18 cellular contexts compared by ENCODE assay signal in the genomic region with DNA sequence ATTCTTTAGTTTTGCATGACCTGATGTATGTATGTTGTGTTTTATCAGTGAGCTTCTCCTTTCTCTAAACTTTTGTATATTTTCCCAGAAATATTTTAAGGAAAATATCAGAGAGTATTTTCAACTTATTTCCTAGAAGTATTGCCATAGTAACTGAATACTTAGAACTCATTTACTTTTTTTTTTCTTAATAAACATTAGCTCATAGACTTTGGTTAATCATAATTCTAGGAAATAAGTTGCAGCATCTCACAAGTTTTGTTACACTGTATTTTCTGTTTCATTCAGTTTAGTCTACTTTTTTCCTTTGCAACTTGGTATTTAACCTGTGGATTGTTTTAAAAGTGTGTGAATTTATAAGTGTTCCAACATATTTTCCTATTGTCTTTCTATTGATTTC. TPM values are rescaled to one million over a fixed set of nuclear protein-coding genes. Genes with fewer than 3 reads are reported as not detected.
DNase-seq lines count a peak whose midpoint lies in the region; ATAC-seq and TF ChIP-seq lines count a peak whose summit lies in the region.
"Had no signal": no experiment of that assay in that cellular context is flagged by ENCODE, and none has a peak within 500 bp of the region (broad histone marks: within the 10 kb centered on the region; RNA-seq: fewer than 3 reads in every experiment).

No MANE protein-coding gene starts in this region.

- H3K4me1 Mint-ChIP-seq in CD4-positive, CD25-positive, alpha-beta regulatory T cell: peaks cover 55 to 92% (median 75%) of the 10 kb centered on the region in 4 donors
- peaks cover 59% of the 10 kb centered on the region for H3K4me1 Mint-ChIP-seq in activated T-helper 2 cell treated with anti-CD3 and anti-CD28 coated beads, Interferon-gamma antibody, Interleukin-2, Interleukin-4, amounts not matched to agents 10 μg/mL and 5 μg/mL and 100 μg/mL, durations not matched to agents 14 hours and 24 hours and 36 hours (ENCODE audit: low read depth)
- peaks cover 33 to 77% (median 68%) of the 10 kb centered on the region in 4 donors for H3K4me1 Mint-ChIP-seq in naive thymus-derived CD8-positive, alpha-beta T cell

- POLR2A ChIA-PET in naive thymus-derived CD8-positive, alpha-beta T cell (lab: Charles Lee): interaction anchor here (0.6 kb wide), 1 partner anchor 294 kb away, joined by 3 read pairs; no protein-coding TSS in a partner anchor

- H3K4me3 ChIP-seq in CD4-positive, CD25-positive, alpha-beta regulatory T cell (ENCODE audit: low read depth, low read length): peak overlapping the region; percentile 65
- H3K4me3 ChIP-seq in esophagus muscularis mucosa: no peak overlapping the region
- H3K4me3 ChIP-seq: adrenal gland, hepatocyte had no signal

- intact Hi-C loops in activated T-helper 2 cell treated with anti-CD3 and anti-CD28 coated beads, Interferon-gamma antibody, Interleukin-2, Interleukin-4, amounts not matched to agents 10 μg/mL and 5 μg/mL and 100 μg/mL, durations not matched to agents 14 hours and 24 hours and 36 hours (cut with micrococcal nuclease): loop anchor here (2.0 to 5.0 kb wide), 4 partner anchors 26 to 76 kb away; no protein-coding TSS in a partner anchor
- intact Hi-C loops in esophagus muscularis mucosa (cut with DNase I): no loop called here

- peak overlapping the region; percentile 62 for H3K27ac ChIP-seq in CD4-positive, CD25-positive, alpha-beta regulatory T cell (ENCODE audit: insufficient read depth, low read length, poor library complexity, severe bottlenecking)
- no peak overlapping the region for H3K27ac ChIP-seq in esophagus muscularis mucosa (replicated peaks in 1 of 4)
- H3K27ac ChIP-seq: adrenal gland, hepatocyte had no signal

- no peaks in the 10 kb centered on the region for H3K27me3 ChIP-seq in CD4-positive, CD25-positive, alpha-beta regulatory T cell (ENCODE audit: control insufficient read depth, insufficient read depth, low read length)
- H3K27me3 ChIP-seq in esophagus muscularis mucosa: no peaks in the 10 kb centered on the region
- H3K27me3 ChIP-seq: adrenal gland, BE2C, hepatocyte had no signal

- no peak for TF ChIP-seq CTCF in GM10266 (IDR thresholded peaks at IDR 0.05; ENCODE audit: control insufficient read depth, insufficient read depth, low read depth, missing control alignments)
- TF ChIP-seq CTCF in esophagus muscularis mucosa (IDR thresholded peaks at IDR 0.05): no peak

- no peak for TF ChIP-seq EP300 in esophagus muscularis mucosa (IDR thresholded peaks at IDR 0.05)

- peaks cover 2 to 20% (median 9%) of the 10 kb centered on the region in 7 donors for H3K9me3 Mint-ChIP-seq in CD4-positive, CD25-positive, alpha-beta regulatory T cell
- peaks cover 26% of the 10 kb centered on the region for H3K9me3 Mint-ChIP-seq in activated T-helper 2 cell treated with anti-CD3 and anti-CD28 coated beads, Interferon-gamma antibody, Interleukin-2, Interleukin-4, amounts not matched to agents 10 μg/mL and 5 μg/mL and 100 μg/mL, durations not matched to agents 14 hours and 24 hours and 36 hours
- peaks cover 4 to 24% (median 20%) of the 10 kb centered on the region in 9 donors for H3K9me3 Mint-ChIP-seq in naive thymus-derived CD8-positive, alpha-beta T cell

- H3K4me1 ChIP-seq in CD4-positive, CD25-positive, alpha-beta regulatory T cell (ENCODE audit: control insufficient read depth, insufficient read depth, low read length, poor library complexity, severe bottlenecking): peaks cover 43% of the 10 kb centered on the region
- H3K4me1 ChIP-seq in esophagus muscularis mucosa: peaks cover 0 to 14% (median 9%) of the 10 kb centered on the region in 4 donors
- H3K4me1 ChIP-seq: BE2C had no signal

- peaks cover 64% of the 10 kb centered on the region for H3K36me3 Mint-ChIP-seq in CD4-positive, CD25-positive, alpha-beta regulatory T cell
- peaks cover 79% of the 10 kb centered on the region for H3K36me3 Mint-ChIP-seq in activated T-helper 2 cell treated with anti-CD3 and anti-CD28 coated beads, Interferon-gamma antibody, Interleukin-2, Interleukin-4, amounts not matched to agents 10 μg/mL and 5 μg/mL and 100 μg/mL, durations not matched to agents 14 hours and 24 hours and 36 hours (ENCODE audit: low read depth)
- H3K36me3 Mint-ChIP-seq in naive thymus-derived CD8-positive, alpha-beta T cell: peaks cover 24 to 87% (median 54%) of the 10 kb centered on the region in 3 donors

- H3K27ac Mint-ChIP-seq in CD4-positive, CD25-positive, alpha-beta regulatory T cell: peak overlapping the region; percentile 14 to 80 (median 55)
- peak overlapping the region; percentile 88 for H3K27ac Mint-ChIP-seq in activated T-helper 2 cell treated with anti-CD3 and anti-CD28 coated beads, Interferon-gamma antibody, Interleukin-2, Interleukin-4, amounts not matched to agents 10 μg/mL and 5 μg/mL and 100 μg/mL, durations not matched to agents 14 hours and 24 hours and 36 hours
- peak overlapping the region in 9 of 10 donors; percentile 13 to 97 (median 58) for H3K27ac Mint-ChIP-seq in naive thymus-derived CD8-positive, alpha-beta T cell

- no peaks in the 10 kb centered on the region for H3K27me3 Mint-ChIP-seq in CD4-positive, CD25-positive, alpha-beta regulatory T cell
- no peaks in the 10 kb centered on the region for H3K27me3 Mint-ChIP-seq in activated T-helper 2 cell treated with anti-CD3 and anti-CD28 coated beads, Interferon-gamma antibody, Interleukin-2, Interleukin-4, amounts not matched to agents 10 μg/mL and 5 μg/mL and 100 μg/mL, durations not matched to agents 14 hours and 24 hours and 36 hours (ENCODE audit: low read depth)
- H3K27me3 Mint-ChIP-seq in naive thymus-derived CD8-positive, alpha-beta T cell: no peaks in the 10 kb centered on the region

- DNase-seq in CD4-positive, CD25-positive, alpha-beta regulatory T cell: peak in 1 of 3 donors; percentile 63
- DNase-seq in GF-D8 (lab: John Stamatoyannopoulos, UW): peak; percentile 37
- no peak for DNase-seq in activated T-helper 2 cell treated with anti-CD3 and anti-CD28 coated beads, Interferon-gamma antibody, Interleukin-2, Interleukin-4, amounts not matched to agents 10 μg/mL and 5 μg/mL and 100 μg/mL, durations not matched to agents 14 hours and 24 hours and 36 hours (ENCODE audit: low spot score)
- no peak for DNase-seq in naive thymus-derived CD8-positive, alpha-beta T cell
- no peak for DNase-seq in GM10266 (ENCODE audit: extremely low spot score)
- DNase-seq in hypothalamus (lab: John Stamatoyannopoulos, UW): no peak
- DNase-seq in esophagus muscularis mucosa (ENCODE audit: extremely low spot score): no peak
- DNase-seq in stimulated activated CD4-positive, alpha-beta T cell treated with anti-CD3 and anti-CD28 coated beads, Interleukin-4, amount 100 ng/mL, for 1 hour: no peak
- DNase-seq: adrenal gland; BE2C; DMS53; effector memory CD4-positive, alpha-beta T cell; NCI-H2029; NCI-H510A treated with DMSO at 0.1 percent for 48 hours; nucleus accumbens; Right ventricle myocardium superior; trophoblast cell had no signal

- no peak for TF ChIP-seq POLR2A in esophagus muscularis mucosa (IDR thresholded peaks at IDR 0.05; ENCODE audit: low read depth)

- H3K4me3 Mint-ChIP-seq in CD4-positive, CD25-positive, alpha-beta regulatory T cell: peak overlapping the region; percentile 71 to 86 (median 74)
- peak overlapping the region; percentile 45 for H3K4me3 Mint-ChIP-seq in activated T-helper 2 cell treated with anti-CD3 and anti-CD28 coated beads, Interferon-gamma antibody, Interleukin-2, Interleukin-4, amounts not matched to agents 10 μg/mL and 5 μg/mL and 100 μg/mL, durations not matched to agents 14 hours and 24 hours and 36 hours (ENCODE audit: low read depth)
- peak overlapping the region in 9 of 10 donors; percentile 2 to 71 (median 29) for H3K4me3 Mint-ChIP-seq in naive thymus-derived CD8-positive, alpha-beta T cell

- peak; percentile 54 to 59 for ATAC-seq in CD4-positive, CD25-positive, alpha-beta regulatory T cell (ENCODE audit: low read depth in 2 of 2)
- no peak for ATAC-seq in naive thymus-derived CD8-positive, alpha-beta T cell

- peaks cover 80% of the 10 kb centered on the region for H3K36me3 ChIP-seq in CD4-positive, CD25-positive, alpha-beta regulatory T cell (ENCODE audit: control insufficient read depth, insufficient read depth, low read length)
- peaks cover 7 to 48% (median 14%) of the 10 kb centered on the region in 4 donors for H3K36me3 ChIP-seq in esophagus muscularis mucosa
- H3K36me3 ChIP-seq: adrenal gland, BE2C had no signal

- peaks cover 6 to 18% of the 10 kb centered on the region in 2 experiments for H3K9me3 ChIP-seq in CD4-positive, CD25-positive, alpha-beta regulatory T cell (ENCODE audit: control insufficient read depth in 2 of 2, low read length in 2 of 2)
- no peaks in the 10 kb centered on the region for H3K9me3 ChIP-seq in esophagus muscularis mucosa
- H3K9me3 ChIP-seq: BE2C had no signal

RNA-seq across cellular contexts. Expression of a gene that starts 27.5 kb away (rescaled TPM):
- 671 TPM for total RNA-seq in CD4-positive, CD25-positive, alpha-beta regulatory T cell
- 10 to 100 TPM; 59.1 to 78.8 (median 65.5) TPM for polyA plus RNA-seq in CD4-positive, CD25-positive, alpha-beta regulatory T cell
- total RNA-seq in activated T-helper 2 cell treated with anti-CD3 and anti-CD28 coated beads, Interferon-gamma antibody, Interleukin-2, Interleukin-4, amounts not matched to agents 10 μg/mL and 5 μg/mL and 100 μg/mL, durations not matched to agents 14 hours and 24 hours and 36 hours: 100 and 101 TPM in 2 replicates
- total RNA-seq in naive thymus-derived CD8-positive, alpha-beta T cell: 100 to 1,000 TPM; 208 to 215 TPM
- polyA plus RNA-seq in naive thymus-derived CD8-positive, alpha-beta T cell: 10 to 100 TPM; 27.7 to 33.7 (median 29.4) TPM
- 10 to 100 TPM; 47.9 to 62.3 (median 58.2) TPM for total RNA-seq in esophagus muscularis mucosa

Comparison
In these comparisons a context has a peak if more than half of its experiments do, and no peak if none do; other contexts are left out.
1. ATAC-seq: peak in CD4-positive, CD25-positive, alpha-beta regulatory T cell (2 of 2); none in naive thymus-derived CD8-positive, alpha-beta T cell (0 of 2).
2. Peak in every context shown above with its lines, with median percentiles within 50 percentile points of each other: H3K27ac Mint-ChIP-seq and H3K4me3 Mint-ChIP-seq.